In genomic region chr6:162190936-162191335, GRCh38 we compare ENCODE assay signal across 21 cellular contexts.
DNase-seq lines count a peak whose midpoint lies in the region; ATAC-seq and TF ChIP-seq lines count a peak whose summit lies in the region.
"Had no signal": no experiment of that assay in that cellular context is flagged by ENCODE, and none has a peak within 500 bp of the region (broad histone marks: within the 10 kb centered on the region; RNA-seq: fewer than 3 reads in every experiment).

No MANE protein-coding gene starts in this region.

- H3K27me3 ChIP-seq in left ventricle myocardium inferior (ENCODE audit: low read depth) (no peaks in the 10 kb centered on the region), neural progenitor cell (no peaks in the 10 kb centered on the region)
- no peaks in the 10 kb centered on the region for H3K27me3 ChIP-seq in naive thymus-derived CD4-positive, alpha-beta T cell (ENCODE audit: control insufficient read depth in 2 of 2, insufficient read depth in 2 of 2, low read length in 2 of 2)
- H3K27me3 ChIP-seq: BLaER1 had no signal

- POLR2A ChIA-PET in naive thymus-derived CD4-positive, alpha-beta T cell (lab: Charles Lee): no interaction called here

- CTCF ChIA-PET in naive thymus-derived CD4-positive, alpha-beta T cell (lab: Charles Lee): no interaction called here

- no peaks in the 10 kb centered on the region for H3K36me3 ChIP-seq in left ventricle myocardium inferior
- H3K36me3 ChIP-seq in neural progenitor cell: no peaks in the 10 kb centered on the region
- no peaks in the 10 kb centered on the region for H3K36me3 ChIP-seq in naive thymus-derived CD4-positive, alpha-beta T cell (ENCODE audit: control insufficient read depth in 2 of 3, insufficient read depth in 3 of 3, low read length in 3 of 3)
- H3K36me3 ChIP-seq: BLaER1, HAP-1 had no signal

- H3K4me1 ChIP-seq in left ventricle myocardium inferior: peaks cover 38% of the 10 kb centered on the region
- H3K4me1 ChIP-seq in neural progenitor cell: peaks cover 14% of the 10 kb centered on the region
- no peaks in the 10 kb centered on the region for H3K4me1 ChIP-seq in naive thymus-derived CD4-positive, alpha-beta T cell (ENCODE audit: control insufficient read depth in 2 of 2, insufficient read depth in 2 of 2, low read length in 2 of 2)
- H3K4me1 ChIP-seq: Caco-2, HAP-1 had no signal

- H3K27ac Mint-ChIP-seq in neural progenitor cell: no peak overlapping the region
- no peak overlapping the region for H3K27ac Mint-ChIP-seq in naive thymus-derived CD4-positive, alpha-beta T cell
- H3K27ac Mint-ChIP-seq: B cell; CD4-positive, CD25-positive, alpha-beta regulatory T cell; CD8-positive, alpha-beta T cell; GM23338; HFFc6 had no signal

- H2AFZ ChIP-seq in neural progenitor cell (replicated peaks): no peak overlapping the region

- intact Hi-C loops in left ventricle myocardium inferior (cut with micrococcal nuclease): no loop called here
- intact Hi-C loops in left ventricle myocardium superior (cut with micrococcal nuclease): no loop called here
- intact Hi-C loops in naive thymus-derived CD4-positive, alpha-beta T cell (cut with micrococcal nuclease): no loop called here

- H3K9me3 Mint-ChIP-seq in neural progenitor cell: peaks cover 13% of the 10 kb centered on the region
- peaks cover 0 to 19% (median 3%) of the 10 kb centered on the region in 11 donors for H3K9me3 Mint-ChIP-seq in naive thymus-derived CD4-positive, alpha-beta T cell

- H3K79me2 ChIP-seq in neural progenitor cell (ENCODE audit: low read depth): no peaks in the 10 kb centered on the region

- no peaks in the 10 kb centered on the region for H3K36me3 Mint-ChIP-seq in neural progenitor cell
- H3K36me3 Mint-ChIP-seq in naive thymus-derived CD4-positive, alpha-beta T cell: peaks cover 0 to 24% (median 21%) of the 10 kb centered on the region in 5 donors
- H3K36me3 Mint-ChIP-seq: CD4-positive, CD25-positive, alpha-beta regulatory T cell; CD8-positive, alpha-beta T cell had no signal

- DNase-seq in left ventricle myocardium inferior (no peak), left ventricle myocardium superior (no peak), cerebellum (ENCODE audit: low spot score) (peak; percentile 39), neural progenitor cell (ENCODE audit: low spot score) (no peak)
- DNase-seq in naive thymus-derived CD4-positive, alpha-beta T cell: no peak
- no peak for DNase-seq in activated CD4-positive, alpha-beta T cell treated with anti-CD3 and anti-CD28 coated beads, Interleukin-2, amount 50 U/mL, for 4 hours
- DNase-seq: Caco-2; CD4-positive, CD25-positive, alpha-beta regulatory T cell; CD8-positive, alpha-beta T cell; DMS153; DND-41; GDM1; HFFc6 had no signal

- peaks cover 7% of the 10 kb centered on the region for H3K27me3 Mint-ChIP-seq in neural progenitor cell (ENCODE audit: insufficient read depth, low read depth)
- no peaks in the 10 kb centered on the region for H3K27me3 Mint-ChIP-seq in naive thymus-derived CD4-positive, alpha-beta T cell
- H3K27me3 Mint-ChIP-seq: B cell; CD4-positive, CD25-positive, alpha-beta regulatory T cell had no signal

- H3K9ac ChIP-seq in neural progenitor cell: no peak overlapping the region
- H3K9ac ChIP-seq: BLaER1 had no signal

- no peak overlapping the region for H3K4me3 Mint-ChIP-seq in neural progenitor cell
- no peak overlapping the region for H3K4me3 Mint-ChIP-seq in naive thymus-derived CD4-positive, alpha-beta T cell
- H3K4me3 Mint-ChIP-seq: B cell; CD4-positive, CD25-positive, alpha-beta regulatory T cell; CD8-positive, alpha-beta T cell; GM23338; HFFc6 had no signal

- H3K4me3 ChIP-seq in left ventricle myocardium inferior (no peak overlapping the region), neural progenitor cell (no peak overlapping the region)
- no peak overlapping the region for H3K4me3 ChIP-seq in naive thymus-derived CD4-positive, alpha-beta T cell (ENCODE audit: low read length)
- H3K4me3 ChIP-seq: BLaER1, GM12878, GM23338, HAP-1 had no signal

- peak overlapping the region; percentile 83 for H3K27ac ChIP-seq in left ventricle myocardium inferior (replicated peaks)
- peak overlapping the region; percentile 44 for H3K27ac ChIP-seq in neural progenitor cell
- no peak overlapping the region for H3K27ac ChIP-seq in naive thymus-derived CD4-positive, alpha-beta T cell (ENCODE audit: low read depth, low read length)
- H3K27ac ChIP-seq: 22Rv1, BLaER1, C4-2B had no signal

- TF ChIP-seq CTCF in left ventricle myocardium inferior (IDR thresholded peaks at IDR 0.05; ENCODE audit: borderline replicate concordance): no peak
- TF ChIP-seq CTCF in neural progenitor cell (IDR thresholded peaks at IDR 0.05): no peak

- peak overlapping the region; percentile 31 for H3K4me2 ChIP-seq in neural progenitor cell
- H3K4me2 ChIP-seq: BLaER1, GM23338 had no signal

- ATAC-seq in left ventricle myocardium superior: no peak
- ATAC-seq in naive thymus-derived CD4-positive, alpha-beta T cell: no peak
- no peak for ATAC-seq in GM18505 (IDR thresholded peaks at IDR 0.05; ENCODE audit: unreplicated experiment)
- ATAC-seq: CD8-positive, alpha-beta T cell; GM12878; GM23338 had no signal

- no peak for TF ChIP-seq POLR2A in GM18505 (IDR thresholded peaks at IDR 0.05; ENCODE audit: borderline replicate concordance, extremely low read depth, insufficient read depth, insufficient read length)

- H3K9me3 ChIP-seq in left ventricle myocardium inferior (replicated peaks): no peaks in the 10 kb centered on the region
- H3K9me3 ChIP-seq in neural progenitor cell (ENCODE audit: low read depth): no peaks in the 10 kb centered on the region
- no peaks in the 10 kb centered on the region for H3K9me3 ChIP-seq in naive thymus-derived CD4-positive, alpha-beta T cell (ENCODE audit: control insufficient read depth in 2 of 3, low read length in 3 of 3)
- H3K9me3 ChIP-seq: Caco-2 had no signal

- H3K4me1 Mint-ChIP-seq in neural progenitor cell: peaks cover 10% of the 10 kb centered on the region
- H3K4me1 Mint-ChIP-seq in naive thymus-derived CD4-positive, alpha-beta T cell: no peaks in the 10 kb centered on the region
- H3K4me1 Mint-ChIP-seq: B cell; CD4-positive, CD25-positive, alpha-beta regulatory T cell had no signal

- H4K20me1 ChIP-seq in neural progenitor cell (ENCODE audit: low read depth): no peaks in the 10 kb centered on the region
- H4K20me1 ChIP-seq: BLaER1 had no signal

- peaks cover 10% of the 10 kb centered on the region for H3F3A ChIP-seq in neural progenitor cell (ENCODE audit: low read depth)
